ENCODE assay signal across 8 cellular contexts in the genomic region with DNA sequence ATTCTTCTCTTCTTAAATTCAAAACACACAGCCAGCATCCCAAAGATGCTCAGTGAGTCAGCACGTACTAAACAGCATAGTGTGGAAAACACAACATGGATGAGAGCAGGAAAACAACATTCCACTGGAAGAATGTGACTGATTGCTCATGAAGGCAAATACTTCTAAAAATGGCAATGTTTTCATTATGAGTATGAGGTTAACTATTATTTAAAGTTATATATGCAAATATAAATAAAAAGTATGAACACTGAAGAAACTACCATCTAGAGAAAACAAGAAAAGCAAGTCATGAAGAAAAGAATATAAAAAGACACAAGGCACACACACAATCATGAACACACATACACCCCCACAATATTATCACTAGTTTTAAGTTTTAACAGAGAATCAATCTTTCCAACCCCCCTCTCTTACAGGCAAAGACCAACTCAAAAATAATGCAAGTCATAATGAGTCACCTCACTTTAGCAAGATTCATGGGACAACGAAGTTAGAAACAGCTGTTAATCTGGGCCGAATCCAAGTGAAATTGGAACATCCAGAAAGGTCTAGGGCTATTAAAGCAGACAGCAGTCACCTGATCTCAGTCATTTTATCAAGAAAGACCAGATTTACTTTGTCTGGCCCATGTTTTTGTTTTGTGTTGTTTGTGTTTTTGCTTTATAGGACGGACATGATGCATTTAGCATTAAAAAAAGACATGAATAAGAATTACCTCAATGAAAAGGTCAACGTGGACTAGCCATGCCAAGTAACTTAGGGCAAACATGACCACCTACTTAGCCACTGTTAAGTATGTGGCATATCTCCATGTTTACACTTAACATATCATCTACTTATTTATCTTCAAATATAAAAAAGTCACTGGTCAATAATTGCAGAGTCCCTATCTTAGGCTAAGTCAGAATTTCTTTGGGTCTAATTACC. TPM values are rescaled to one million over a fixed set of nuclear protein-coding genes. Genes with fewer than 3 reads are reported as not detected.
DNase-seq lines count a peak whose midpoint lies in the region; ATAC-seq and FAIRE-seq lines count a peak whose summit lies in the region.

No MANE protein-coding gene starts in this region.

- FAIRE-seq in GM19239 (lab: Jason Lieb, UNC), result no peak

- H3K27me3 Mint-ChIP-seq in CD4-positive, alpha-beta memory T cell, result no peaks in the 10 kb centered on the region

- H3K4me3 ChIP-seq in SJCRH30 (peak overlapping the region; percentile 8), rectal smooth muscle tissue (ENCODE audit: low read length) (no peak overlapping the region)
- H3K4me3 ChIP-seq in CD4-positive, alpha-beta memory T cell (ENCODE audit: low read length in 2 of 2), result no peak overlapping the region

- H3K27ac Mint-ChIP-seq in CD4-positive, alpha-beta memory T cell, result peak overlapping the region in 1 of 7 donors; percentile 0

- H3K27me3 ChIP-seq in SJCRH30 (no peaks in the 10 kb centered on the region), rectal smooth muscle tissue (ENCODE audit: control insufficient read depth, insufficient read depth, low read length) (no peaks in the 10 kb centered on the region)
- no peaks in the 10 kb centered on the region for H3K27me3 ChIP-seq in CD4-positive, alpha-beta memory T cell (ENCODE audit: insufficient read depth, low read length)

- H3K36me3 ChIP-seq in SJCRH30 (no peaks in the 10 kb centered on the region), rectal smooth muscle tissue (ENCODE audit: control insufficient read depth, insufficient read depth, low read length) (no peaks in the 10 kb centered on the region)
- H3K36me3 ChIP-seq in CD4-positive, alpha-beta memory T cell (ENCODE audit: insufficient read depth, low read length), result no peaks in the 10 kb centered on the region

- H3K9ac ChIP-seq in rectal smooth muscle tissue (ENCODE audit: low read length), result no peak overlapping the region

- ATAC-seq in GM18870 (IDR thresholded peaks at IDR 0.05; ENCODE audit: unreplicated experiment) (no peak), GM21528 (IDR thresholded peaks at IDR 0.05; ENCODE audit: low FRiP score, unreplicated experiment) (no peak)

- no peak overlapping the region for H3K4me3 Mint-ChIP-seq in CD4-positive, alpha-beta memory T cell

- H3K4me1 ChIP-seq in SJCRH30, result peaks cover 62% of the 10 kb centered on the region
- H3K4me1 ChIP-seq in rectal smooth muscle tissue (ENCODE audit: control insufficient read depth, insufficient read depth, low read length), result peaks cover 10% of the 10 kb centered on the region
- H3K4me1 ChIP-seq in CD4-positive, alpha-beta memory T cell (ENCODE audit: insufficient read depth, low read length), result no peaks in the 10 kb centered on the region

- H3K36me3 Mint-ChIP-seq in CD4-positive, alpha-beta memory T cell, result peaks cover 3 to 11% of the 10 kb centered on the region in 2 donors

- peak overlapping the region; percentile 90 for H3K27ac ChIP-seq in SJCRH30
- peak overlapping the region; percentile 33 for H3K27ac ChIP-seq in rectal smooth muscle tissue (ENCODE audit: low read depth, low read length)
- no peak overlapping the region for H3K27ac ChIP-seq in CD4-positive, alpha-beta memory T cell (ENCODE audit: low read depth, low read length)

- H3K9me3 ChIP-seq in SJCRH30 (replicated peaks), result no peaks in the 10 kb centered on the region
- no peaks in the 10 kb centered on the region for H3K9me3 ChIP-seq in CD4-positive, alpha-beta memory T cell (ENCODE audit: control insufficient read depth in 1 of 2, low read length in 2 of 2)

- POLR2A ChIA-PET in CD4-positive, alpha-beta memory T cell (lab: Charles Lee; ENCODE audit: partially characterized antibody), result no interaction called here

- DNase-seq in ELR (ENCODE audit: low read depth), result peak; percentile 96
- DNase-seq in SJCRH30, result peak; percentile 54 to 78
- DNase-seq in fibroblast of the conjunctiva (ENCODE audit: low read depth), result peak; percentile 95
- no peak for DNase-seq in CD4-positive, alpha-beta memory T cell
- no peak for DNase-seq in GM19239 (ENCODE audit: insufficient read length, low spot score)

- no peaks in the 10 kb centered on the region for H3K9me3 Mint-ChIP-seq in CD4-positive, alpha-beta memory T cell

- CTCF ChIA-PET in CD4-positive, alpha-beta memory T cell (lab: Charles Lee; ENCODE audit: partially characterized antibody), result no interaction called here

- no peaks in the 10 kb centered on the region for H3K4me1 Mint-ChIP-seq in CD4-positive, alpha-beta memory T cell

- intact Hi-C loops in CD4-positive, alpha-beta memory T cell (cut with micrococcal nuclease), result no loop called here

RNA-seq across cellular contexts. Expression of a gene that starts 18.1 kb away (rescaled TPM):
- total RNA-seq in SJCRH30 (2014; rRNA removed; shearing (Covaris generic)), result 29.5 and 35.4 TPM in 2 replicates
- 1 to 10 TPM; 9.3 to 9.6 TPM for total RNA-seq in CD4-positive, alpha-beta memory T cell
- polyA plus RNA-seq in CD4-positive, alpha-beta memory T cell, result 10 to 100 TPM; 12.3 to 16.6 TPM

Comparison
In these comparisons a context has a peak if more than half of its experiments do, and no peak if none do; other contexts are left out.
1. DNase-seq: peak in ELR (single experiment), SJCRH30 (2 of 2) and fibroblast of the conjunctiva (single experiment); none in CD4-positive, alpha-beta memory T cell (0 of 5) and GM19239 (single experiment).